In genomic region chrX:74606799-74607198, GRCh38 we compare ENCODE assay signal across 29 cellular contexts.
"Had no signal": no experiment of that assay in that cellular context is flagged by ENCODE, and none has a peak within 500 bp of the region (broad histone marks: within the 10 kb centered on the region; RNA-seq: fewer than 3 reads in every experiment).

No MANE protein-coding gene starts in this region.

- H3K9me3 ChIP-seq: adrenal gland, body of pancreas, esophagus muscularis mucosa, gastroesophageal sphincter, heart right ventricle had no signal

- FAIRE-seq: colon had no signal

- H3K4me2 ChIP-seq: hepatocyte had no signal

- H3K27ac Mint-ChIP-seq: activated CD4-positive, alpha-beta T cell treated with anti-CD3 and anti-CD28 coated beads, Interleukin-2, amount 10 ng/mL, durations not matched to agents 7 days and 5 days; activated naive CD4-positive, alpha-beta T cell treated with anti-CD3 and anti-CD28 coated beads for 36 hours; activated naive CD4-positive, alpha-beta T cell treated with anti-CD3 and anti-CD28 coated beads, Interleukin-2, amount 50 U/mL, for 24 hours; activated T-helper 1 cell treated with anti-CD3 and anti-CD28 coated beads, Interleukin-12 subunit alpha, Interleukin-12 subunit beta, Interleukin-2, Interleukin-4 antibody, amounts not matched to agents 30 ng/mL and 10 ng/mL and 1 ng/mL, durations not matched to agents 14 hours and 24 hours and 36 hours; activated T-helper 2 cell treated with anti-CD3 and anti-CD28 coated beads, Interferon-gamma antibody, Interleukin-2, Interleukin-4, amounts not matched to agents 10 μg/mL and 5 μg/mL and 100 μg/mL, durations not matched to agents 14 hours and 24 hours and 36 hours; effector memory CD8-positive, alpha-beta T cell had no signal

- H3K27me3 ChIP-seq: body of pancreas, esophagus muscularis mucosa, gastroesophageal sphincter, hepatocyte had no signal

- H3K4me3 ChIP-seq: adrenal gland, body of pancreas, esophagus muscularis mucosa, gastroesophageal sphincter, heart right ventricle, hepatocyte had no signal

- H3K9me3 Mint-ChIP-seq: activated CD4-positive, alpha-beta T cell treated with anti-CD3 and anti-CD28 coated beads, Interleukin-2, amount 10 ng/mL, durations not matched to agents 7 days and 5 days; activated naive CD4-positive, alpha-beta T cell treated with anti-CD3 and anti-CD28 coated beads for 36 hours; activated naive CD4-positive, alpha-beta T cell treated with anti-CD3 and anti-CD28 coated beads, Interleukin-2, amount 50 U/mL, for 24 hours; activated T-cell treated with anti-CD3 and anti-CD28 coated beads, Interleukin-2, amount 50 U/mL, for 4 hours; activated T-helper 1 cell treated with anti-CD3 and anti-CD28 coated beads, Interleukin-12 subunit alpha, Interleukin-12 subunit beta, Interleukin-2, Interleukin-4 antibody, amounts not matched to agents 30 ng/mL and 10 ng/mL and 1 ng/mL, durations not matched to agents 14 hours and 24 hours and 36 hours; activated T-helper 2 cell treated with anti-CD3 and anti-CD28 coated beads, Interferon-gamma antibody, Interleukin-2, Interleukin-4, amounts not matched to agents 10 μg/mL and 5 μg/mL and 100 μg/mL, durations not matched to agents 14 hours and 24 hours and 36 hours; effector memory CD8-positive, alpha-beta T cell had no signal

- H3K4me3 Mint-ChIP-seq: activated CD4-positive, alpha-beta T cell treated with anti-CD3 and anti-CD28 coated beads, Interleukin-2, amount 10 ng/mL, durations not matched to agents 7 days and 5 days; activated naive CD4-positive, alpha-beta T cell treated with anti-CD3 and anti-CD28 coated beads for 36 hours; activated naive CD4-positive, alpha-beta T cell treated with anti-CD3 and anti-CD28 coated beads, Interleukin-2, amount 50 U/mL, for 24 hours; activated T-cell treated with anti-CD3 and anti-CD28 coated beads, Interleukin-2, amount 50 U/mL, for 4 hours; activated T-helper 1 cell treated with anti-CD3 and anti-CD28 coated beads, Interleukin-12 subunit alpha, Interleukin-12 subunit beta, Interleukin-2, Interleukin-4 antibody, amounts not matched to agents 30 ng/mL and 10 ng/mL and 1 ng/mL, durations not matched to agents 14 hours and 24 hours and 36 hours; effector memory CD8-positive, alpha-beta T cell had no signal

- H3K27ac ChIP-seq: adrenal gland, body of pancreas, esophagus muscularis mucosa, gastroesophageal sphincter, heart right ventricle, hepatocyte had no signal

- DNase-seq: activated CD4-positive, alpha-beta T cell treated with anti-CD3 and anti-CD28 coated beads for 1 hour; activated CD4-positive, alpha-beta T cell treated with anti-CD3 and anti-CD28 coated beads for 4 hours; activated CD4-positive, alpha-beta T cell treated with anti-CD3 and anti-CD28 coated beads, Interleukin-2, amount 10 ng/mL, durations not matched to agents 7 days and 5 days; activated CD4-positive, alpha-beta T cell treated with anti-CD3 and anti-CD28 coated beads, Interleukin-2, amount 50 U/mL, for 4 hours; activated CD8-positive, alpha-beta memory T cell treated with anti-CD3 and anti-CD28 coated beads, Interleukin-2, amount 50 U/mL, for 48 hours; activated effector memory CD4-positive, alpha-beta T cell treated with anti-CD3 and anti-CD28 coated beads, Interleukin-2, amount 50 U/mL, for 16 hours; activated naive CD4-positive, alpha-beta T cell treated with anti-CD3 and anti-CD28 coated beads for 36 hours; activated T-cell treated with anti-CD3 and anti-CD28 coated beads for 4 hours; activated T-cell treated with anti-CD3 and anti-CD28 coated beads, Interleukin-2, amount 50 U/mL, for 4 hours; adrenal gland; amygdala; aorta; body of pancreas; caudate nucleus; cortex of kidney; dermis blood vessel endothelial cell; effector CD4-positive, alpha-beta T cell; effector memory CD8-positive, alpha-beta T cell; erythroblast; foreskin melanocyte; heart right ventricle; T-helper 2 cell had no signal

- H2AFZ ChIP-seq: hepatocyte had no signal

- H3K27me3 Mint-ChIP-seq: activated CD4-positive, alpha-beta T cell treated with anti-CD3 and anti-CD28 coated beads, Interleukin-2, amount 10 ng/mL, durations not matched to agents 7 days and 5 days; activated naive CD4-positive, alpha-beta T cell treated with anti-CD3 and anti-CD28 coated beads, Interleukin-2, amount 50 U/mL, for 24 hours; effector memory CD8-positive, alpha-beta T cell had no signal

- H3K36me3 ChIP-seq: adrenal gland, esophagus muscularis mucosa, gastroesophageal sphincter had no signal

- ATAC-seq: activated T-cell treated with anti-CD3 and anti-CD28 coated beads, Interleukin-2, amount 50 U/mL, for 4 hours; body of pancreas; effector memory CD8-positive, alpha-beta T cell; gastroesophageal sphincter; heart right ventricle had no signal

- H3K4me1 ChIP-seq: adrenal gland, body of pancreas had no signal
